In the genomic region with DNA sequence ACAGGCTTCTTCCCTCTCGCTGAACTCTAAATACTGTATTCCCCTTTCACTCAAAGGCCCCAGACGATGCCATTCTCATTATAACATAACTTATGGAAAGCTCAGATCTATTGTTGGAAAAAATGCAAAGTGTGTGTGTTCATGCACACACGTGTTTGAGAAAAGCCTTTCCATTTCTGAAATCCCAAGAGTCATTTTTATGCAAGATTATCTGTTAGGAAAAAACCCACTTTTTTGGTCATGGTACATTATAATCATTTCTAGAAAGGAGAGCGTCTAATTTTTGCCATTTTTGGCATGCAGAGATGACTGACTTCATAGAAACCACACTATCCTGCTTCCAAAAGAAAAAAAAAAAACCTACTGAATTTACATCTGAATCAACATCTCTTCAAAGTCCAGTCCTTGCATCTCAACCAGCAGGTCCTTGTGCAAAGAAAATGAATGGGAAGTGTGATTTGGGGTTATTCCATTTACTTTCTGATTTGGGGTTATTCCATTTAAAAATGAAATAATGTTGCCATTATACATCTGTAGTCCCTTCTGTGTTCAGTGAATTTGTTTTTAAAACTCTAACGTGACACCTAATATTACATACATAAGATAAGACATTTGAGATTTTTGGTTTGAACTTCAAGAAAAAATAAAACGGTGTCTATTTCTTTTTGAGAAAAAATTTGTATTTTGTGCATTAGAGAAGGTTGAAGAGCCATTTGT, we compare ENCODE assay signal across 25 cellular contexts.
DNase-seq lines count a peak whose midpoint lies in the region; ATAC-seq, FAIRE-seq and TF ChIP-seq lines count a peak whose summit lies in the region.
"Had no signal": no experiment of that assay in that cellular context is flagged by ENCODE, and none has a peak within 500 bp of the region (broad histone marks: within the 10 kb centered on the region; RNA-seq: fewer than 3 reads in every experiment).

No MANE protein-coding gene starts in this region.

- TF ChIP-seq CTCF in IMR-90 (conservative IDR thresholded peaks at IDR 0.05; ENCODE audit: low read depth, low read length): no peak
- TF ChIP-seq CTCF in GM20000 (IDR thresholded peaks at IDR 0.05; ENCODE audit: extremely low read depth, missing control alignments): no peak

- peaks cover 28% of the 10 kb centered on the region for H3K36me3 ChIP-seq in CD4-positive, CD25-positive, alpha-beta regulatory T cell (ENCODE audit: control insufficient read depth, insufficient read depth, low read length)
- no peaks in the 10 kb centered on the region for H3K36me3 ChIP-seq in IMR-90 (ENCODE audit: control insufficient read depth, insufficient read depth, low read length)
- H3K36me3 ChIP-seq: ascending aorta had no signal

- TF ChIP-seq RAD21 in IMR-90 (IDR thresholded peaks at IDR 0.05; ENCODE audit: low read length): no peak

- no TSS peak for BruUV-seq in IMR-90 (replicated peaks; lab: Mats Ljungman, UMichigan)

- no peak overlapping the region for H2AK9ac ChIP-seq in IMR-90 (replicated peaks; ENCODE audit: low read depth, low read length, poor library complexity)

- H2BK120ac ChIP-seq in IMR-90 (ENCODE audit: low read depth, low read length): no peak overlapping the region

- H3K14ac ChIP-seq in IMR-90 (replicated peaks; ENCODE audit: low read depth, low read length): no peak overlapping the region

- peak overlapping the region; percentile 1; the same call in 1 of the 3 replicates for H2BK15ac ChIP-seq in IMR-90 (ENCODE audit: low read depth, low read length)

- H3K4me1 ChIP-seq in CD4-positive, CD25-positive, alpha-beta regulatory T cell (ENCODE audit: control insufficient read depth, insufficient read depth, low read length, poor library complexity, severe bottlenecking): peaks cover 14% of the 10 kb centered on the region
- H3K4me1 ChIP-seq in IMR-90 (ENCODE audit: control insufficient read depth, insufficient read depth, low read length): peaks cover 16% of the 10 kb centered on the region

- dilution Hi-C loops in IMR-90 (cut with HindIII; ENCODE audit: low sequenced_read_pairs, unreplicated experiment): no loop called here

- peaks cover 12 to 31% (median 20%) of the 10 kb centered on the region in 4 donors for H3K4me1 Mint-ChIP-seq in CD4-positive, CD25-positive, alpha-beta regulatory T cell
- peaks cover 68% of the 10 kb centered on the region for H3K4me1 Mint-ChIP-seq in activated naive CD8-positive, alpha-beta T cell treated with anti-CD3 and anti-CD28 coated beads, Interleukin-2, amount 50 U/mL, for 24 hours
- H3K4me1 Mint-ChIP-seq in natural killer cell treated with Interleukin-12 subunit alpha and Interleukin-12 subunit beta and Interleukin-15 and Interleukin-18, amount 100 ng/mL, for 72 hours (ENCODE audit: low read depth in 2 of 2): peaks cover 47 to 50% of the 10 kb centered on the region in 2 donors

- no peak overlapping the region for H4K5ac ChIP-seq in IMR-90 (ENCODE audit: low read depth, low read length)

- H3K4me3 Mint-ChIP-seq in CD4-positive, CD25-positive, alpha-beta regulatory T cell: no peak overlapping the region
- peak overlapping the region; percentile 23 for H3K4me3 Mint-ChIP-seq in activated naive CD8-positive, alpha-beta T cell treated with anti-CD3 and anti-CD28 coated beads, Interleukin-2, amount 50 U/mL, for 24 hours
- peak overlapping the region; percentile 58 for H3K4me3 Mint-ChIP-seq in natural killer cell treated with Interleukin-12 subunit alpha and Interleukin-12 subunit beta and Interleukin-15 and Interleukin-18, amount 100 ng/mL, for 72 hours
- H3K4me3 Mint-ChIP-seq: WTC11 had no signal

- no peak overlapping the region for H2BK5ac ChIP-seq in IMR-90 (ENCODE audit: low read depth, low read length, poor library complexity, severe bottlenecking)

- POLR2A ChIA-PET in IMR-90 (lab: Charles Lee; ENCODE audit: unreplicated experiment): no interaction called here

- no peak overlapping the region for H3K4me2 ChIP-seq in IMR-90 (ENCODE audit: low read depth, low read length)

- no peaks in the 10 kb centered on the region for H4K20me1 ChIP-seq in IMR-90 (ENCODE audit: insufficient read depth, low read length)

- H2BK20ac ChIP-seq in IMR-90 (ENCODE audit: low read depth, low read length): no peak overlapping the region

- FAIRE-seq in GM12891 (lab: Jason Lieb, UNC): no peak
- FAIRE-seq: HepG2 had no signal

- ATAC-seq in CD4-positive, CD25-positive, alpha-beta regulatory T cell (ENCODE audit: low read depth in 2 of 2): no peak
- ATAC-seq in IMR-90 (ENCODE audit: low read depth) (no peak), HG03159 (IDR thresholded peaks at IDR 0.05; ENCODE audit: unreplicated experiment) (no peak), HG03565 (IDR thresholded peaks at IDR 0.05; ENCODE audit: unreplicated experiment) (no peak)
- peak; percentile 73 for ATAC-seq in activated naive CD8-positive, alpha-beta T cell treated with anti-CD3 and anti-CD28 coated beads, Interleukin-2, amount 50 U/mL, for 24 hours
- peak in 1 of 2 donors; percentile 62 for ATAC-seq in natural killer cell treated with Interleukin-12 subunit alpha and Interleukin-12 subunit beta and Interleukin-15 and Interleukin-18, amount 100 ng/mL, for 72 hours
- ATAC-seq: HepG2; left cardiac atrium; naive thymus-derived CD8-positive, alpha-beta T cell; WTC11 had no signal

- H4K8ac ChIP-seq in IMR-90 (ENCODE audit: low read depth in 2 of 2, low read length in 2 of 2): no peak overlapping the region

- WGBS in IMR-90 (ENCODE audit: extremely low coverage in 2 of 2, insufficient read length in 1 of 2), 2 experiments: no CpG with 5 or more reads among the region's 6 CpGs

- H2AK5ac ChIP-seq in IMR-90 (ENCODE audit: low read depth, low read length): no peak overlapping the region

- peaks cover 40% of the 10 kb centered on the region for H3K36me3 Mint-ChIP-seq in CD4-positive, CD25-positive, alpha-beta regulatory T cell
- peaks cover 51% of the 10 kb centered on the region for H3K36me3 Mint-ChIP-seq in activated naive CD8-positive, alpha-beta T cell treated with anti-CD3 and anti-CD28 coated beads, Interleukin-2, amount 50 U/mL, for 24 hours (ENCODE audit: low read depth)
- peaks cover 18% of the 10 kb centered on the region for H3K36me3 Mint-ChIP-seq in natural killer cell treated with Interleukin-12 subunit alpha and Interleukin-12 subunit beta and Interleukin-15 and Interleukin-18, amount 100 ng/mL, for 72 hours

- in situ Hi-C loops in IMR-90 (cut with MboI; ENCODE audit: low sequenced_read_pairs): no loop called here

- H3K27me3 ChIP-seq in CD4-positive, CD25-positive, alpha-beta regulatory T cell (ENCODE audit: control insufficient read depth, insufficient read depth, low read length): no peaks in the 10 kb centered on the region
- H3K27me3 ChIP-seq in IMR-90 (ENCODE audit: control insufficient read depth, insufficient read depth, low read length): no peaks in the 10 kb centered on the region
- H3K27me3 ChIP-seq: ascending aorta, Peyer's patch, stomach had no signal

- H3K4ac ChIP-seq in IMR-90 (ENCODE audit: low read depth, low read length): no peak overlapping the region

- no peak overlapping the region for H3K27ac ChIP-seq in CD4-positive, CD25-positive, alpha-beta regulatory T cell (ENCODE audit: insufficient read depth, low read length, poor library complexity, severe bottlenecking)
- no peak overlapping the region for H3K27ac ChIP-seq in IMR-90 (ENCODE audit: insufficient read depth, low read length)
- H3K27ac ChIP-seq: Peyer's patch, stomach had no signal

- CTCF ChIA-PET in IMR-90 (lab: Yijun Ruan, JAX): no interaction called here

- no peak overlapping the region for H3K4me3 ChIP-seq in CD4-positive, CD25-positive, alpha-beta regulatory T cell (ENCODE audit: low read depth, low read length)
- no peak overlapping the region for H3K4me3 ChIP-seq in IMR-90 (ENCODE audit: insufficient read depth, low read depth, low read length)
- H3K4me3 ChIP-seq: ascending aorta, Peyer's patch, stomach had no signal

- no peak for DNase-seq in CD4-positive, CD25-positive, alpha-beta regulatory T cell
- DNase-seq in IMR-90 (no peak), GM20000 (ENCODE audit: low spot score) (no peak), GM12891 (ENCODE audit: insufficient read length, low spot score) (no peak)
- no peak for DNase-seq in activated naive CD8-positive, alpha-beta T cell treated with anti-CD3 and anti-CD28 coated beads, Interleukin-2, amount 50 U/mL, for 24 hours
- DNase-seq in natural killer cell treated with Interleukin-12 subunit alpha and Interleukin-12 subunit beta and Interleukin-15 and Interleukin-18, amount 100 ng/mL, for 72 hours (ENCODE audit: low spot score): no peak
- DNase-seq: activated effector memory CD4-positive, alpha-beta T cell treated with anti-CD3 and anti-CD28 coated beads, Interleukin-2, amount 50 U/mL, for 16 hours; DMS79 treated with DMSO at 0.1 percent for 48 hours; erythroblast; H7; left cardiac atrium; mesendoderm; naive thymus-derived CD8-positive, alpha-beta T cell; NCI-H2107; NCI-H510A treated with DMSO at 0.1 percent for 48 hours; NK-92 treated with Interleukin-12 subunit alpha and Interleukin-12 subunit beta, amount 100 ng/mL, for 24 hours; Peyer's patch; posterior cingulate gyrus; stimulated activated CD4-positive, alpha-beta T cell treated with anti-CD3 and anti-CD28 coated beads, Interleukin-1b, Interleukin-23, amount 100 ng/mL, for 48 hours; stomach had no signal

- H3K79me1 ChIP-seq in IMR-90 (ENCODE audit: low read depth in 1 of 2, low read length in 2 of 2): peaks cover 6 to 8% of the 10 kb centered on the region in 2 experiments; a peak in 2 of 4 replicates

- TF ChIP-seq POLR2A in IMR-90 (IDR thresholded peaks at IDR 0.05; ENCODE audit: low read depth, low read length) (no peak), GM12891 (IDR thresholded peaks at IDR 0.05; ENCODE audit: low read depth, low read length) (no peak)

- intact Hi-C loops in IMR-90 (cut with micrococcal nuclease): no loop called here

- peak overlapping the region in 2 of 3 donors; percentile 27 to 89 for H3K27ac Mint-ChIP-seq in CD4-positive, CD25-positive, alpha-beta regulatory T cell
- peak overlapping the region; percentile 99 for H3K27ac Mint-ChIP-seq in activated naive CD8-positive, alpha-beta T cell treated with anti-CD3 and anti-CD28 coated beads, Interleukin-2, amount 50 U/mL, for 24 hours
- H3K27ac Mint-ChIP-seq in natural killer cell treated with Interleukin-12 subunit alpha and Interleukin-12 subunit beta and Interleukin-15 and Interleukin-18, amount 100 ng/mL, for 72 hours: peak overlapping the region; percentile 81 to 89
- H3K27ac Mint-ChIP-seq: WTC11 had no signal

- no peak overlapping the region for H3K18ac ChIP-seq in IMR-90 (ENCODE audit: low read depth, low read length)

- H2AFZ ChIP-seq in IMR-90 (replicated peaks; ENCODE audit: low read length, poor library complexity): no peak overlapping the region

- peaks cover 7% of the 10 kb centered on the region for H3K9me1 ChIP-seq in IMR-90 (ENCODE audit: insufficient read depth, low read length)

- no peaks in the 10 kb centered on the region for H3K27me3 Mint-ChIP-seq in CD4-positive, CD25-positive, alpha-beta regulatory T cell
- no peaks in the 10 kb centered on the region for H3K27me3 Mint-ChIP-seq in activated naive CD8-positive, alpha-beta T cell treated with anti-CD3 and anti-CD28 coated beads, Interleukin-2, amount 50 U/mL, for 24 hours
- H3K27me3 Mint-ChIP-seq in natural killer cell treated with Interleukin-12 subunit alpha and Interleukin-12 subunit beta and Interleukin-15 and Interleukin-18, amount 100 ng/mL, for 72 hours: no peaks in the 10 kb centered on the region
- H3K27me3 Mint-ChIP-seq: naive thymus-derived CD8-positive, alpha-beta T cell had no signal

- H3K23ac ChIP-seq in IMR-90 (ENCODE audit: low read depth, low read length): no peak overlapping the region

- no peak overlapping the region for H4K91ac ChIP-seq in IMR-90 (ENCODE audit: insufficient read depth, low read depth, low read length)

- H3K9ac ChIP-seq in IMR-90 (ENCODE audit: low read depth, low read length): no peak overlapping the region

- H3K9me3 ChIP-seq in CD4-positive, CD25-positive, alpha-beta regulatory T cell (ENCODE audit: control insufficient read depth in 2 of 2, low read length in 2 of 2): no peaks in the 10 kb centered on the region
- H3K9me3 ChIP-seq in IMR-90 (ENCODE audit: control insufficient read depth, insufficient read depth, low read length): no peaks in the 10 kb centered on the region
- H3K9me3 ChIP-seq: ascending aorta, Peyer's patch, stomach had no signal

- no peak overlapping the region for H3K56ac ChIP-seq in IMR-90 (ENCODE audit: extremely low read depth, insufficient read depth, low read length)

- no peaks in the 10 kb centered on the region for H3K9me3 Mint-ChIP-seq in CD4-positive, CD25-positive, alpha-beta regulatory T cell
- no peaks in the 10 kb centered on the region for H3K9me3 Mint-ChIP-seq in activated naive CD8-positive, alpha-beta T cell treated with anti-CD3 and anti-CD28 coated beads, Interleukin-2, amount 50 U/mL, for 24 hours
- H3K9me3 Mint-ChIP-seq in natural killer cell treated with Interleukin-12 subunit alpha and Interleukin-12 subunit beta and Interleukin-15 and Interleukin-18, amount 100 ng/mL, for 72 hours: no peaks in the 10 kb centered on the region
- H3K9me3 Mint-ChIP-seq: naive thymus-derived CD8-positive, alpha-beta T cell had no signal

Comparison
In these comparisons a context has a peak if more than half of its experiments do, and no peak if none do; other contexts are left out.
1. H3K4me3 Mint-ChIP-seq: peak in activated naive CD8-positive, alpha-beta T cell treated with anti-CD3 and anti-CD28 coated beads, Interleukin-2, amount 50 U/mL, for 24 hours (single experiment) and natural killer cell treated with Interleukin-12 subunit alpha and Interleukin-12 subunit beta and Interleukin-15 and Interleukin-18, amount 100 ng/mL, for 72 hours (single experiment); none in CD4-positive, CD25-positive, alpha-beta regulatory T cell (0 of 4).
2. Peak in every context shown above with its lines, with median percentiles within 50 percentile points of each other: H3K27ac Mint-ChIP-seq.